8 cellular contexts compared by ENCODE assay signal in genomic region chr1:172089768-172090510, GRCh38.
DNase-seq lines count a peak whose midpoint lies in the region; ATAC-seq, FAIRE-seq and TF ChIP-seq lines count a peak whose summit lies in the region.

No MANE protein-coding gene starts in this region.

- ATAC-seq in HG02973 (IDR thresholded peaks at IDR 0.05; ENCODE audit: unreplicated experiment) = peak; percentile 72
- peak; percentile 100 for ATAC-seq in left colon
- ATAC-seq in GM21526 (IDR thresholded peaks at IDR 0.05; ENCODE audit: low FRiP score, unreplicated experiment) = no peak
- no peak for ATAC-seq in HG02759 (IDR thresholded peaks at IDR 0.05; ENCODE audit: unreplicated experiment)

- H3K27ac Mint-ChIP-seq in brain = peak overlapping the region in 1 of 5 experiments; percentile 50

- no peaks in the 10 kb centered on the region for H3K27me3 Mint-ChIP-seq in brain

- H3K9me3 Mint-ChIP-seq in brain = no peaks in the 10 kb centered on the region

- TF ChIP-seq CTCF in brain (conservative IDR thresholded peaks at IDR 0.05) = peak; percentile 68 to 77

- H3K36me3 Mint-ChIP-seq in brain = no peaks in the 10 kb centered on the region

- H3K4me3 Mint-ChIP-seq in brain = no peak overlapping the region

- peak; percentile 67 for DNase-seq in D341Med (ENCODE audit: low spot score)
- DNase-seq in left colon = peak; percentile 60 to 85
- DNase-seq in stimulated activated CD8-positive, alpha-beta memory T cell treated with anti-CD3 and anti-CD28 coated beads, Interleukin-15, amount 100 ng/mL, for 48 hours (ENCODE audit: low read depth in 2 of 2) = peak; percentile 5 to 24

- peak; percentile 94 for FAIRE-seq in TTC549 (lab: Jason Lieb, UNC)

- H3K4me1 Mint-ChIP-seq in brain = peaks cover 10% of the 10 kb centered on the region

- intact Hi-C loops in left colon (cut with DNase I, micrococcal nuclease) = loop anchor here in 1 of 2 donors (10.0 kb wide), 1 partner anchor 305 kb away; no protein-coding TSS in a partner anchor

Comparison
In these comparisons a context has a peak if more than half of its experiments do, and no peak if none do; other contexts are left out.
1. DNase-seq: peak in every context shown above with its lines; median percentile 72 in left colon; 67 in D341Med; 14 in stimulated activated CD8-positive, alpha-beta memory T cell treated with anti-CD3 and anti-CD28 coated beads, Interleukin-15, amount 100 ng/mL, for 48 hours.
2. ATAC-seq: peak in HG02973 (single experiment) and left colon (single experiment); none in GM21526 (single experiment) and HG02759 (single experiment).